Comparison of ENCODE assay signal across 10 cellular contexts in genomic region chr18:44759925-44760342, GRCh38.
A peak's percentile ranks its signal among the peaks of the same experiment; 100 is the strongest.
DNase-seq lines count a peak whose midpoint lies in the region; ATAC-seq, FAIRE-seq and TF ChIP-seq lines count a peak whose summit lies in the region.
"Had no signal": no experiment of that assay in that cellular context is flagged by ENCODE, and none has a peak within 500 bp of the region (broad histone marks: within the 10 kb centered on the region; RNA-seq: fewer than 3 reads in every experiment).

No MANE protein-coding gene starts in this region.

- peaks cover 6% of the 10 kb centered on the region for H3K27me3 Mint-ChIP-seq in activated naive CD8-positive, alpha-beta T cell treated with anti-CD3 and anti-CD28 coated beads, Interleukin-2, amount 50 U/mL, for 24 hours

- H3K9me3 Mint-ChIP-seq in activated naive CD8-positive, alpha-beta T cell treated with anti-CD3 and anti-CD28 coated beads, Interleukin-2, amount 50 U/mL, for 24 hours = no peaks in the 10 kb centered on the region

- no peak for TF ChIP-seq EP300 in SK-N-SH (IDR thresholded peaks at IDR 0.05; ENCODE audit: borderline replicate concordance in 1 of 2, low read depth in 1 of 2, low read length in 1 of 2)

- H3K27ac ChIP-seq in SK-N-SH (ENCODE audit: low read depth in 2 of 2, low read length in 1 of 2) = no peak overlapping the region
- H3K27ac ChIP-seq: testis had no signal

- peaks cover 47% of the 10 kb centered on the region for H3K4me1 Mint-ChIP-seq in activated naive CD8-positive, alpha-beta T cell treated with anti-CD3 and anti-CD28 coated beads, Interleukin-2, amount 50 U/mL, for 24 hours

- DNase-seq in CD1c-positive myeloid dendritic cell (ENCODE audit: extremely low spot score) = peak; percentile 51
- DNase-seq in activated naive CD8-positive, alpha-beta T cell treated with anti-CD3 and anti-CD28 coated beads, Interleukin-2, amount 50 U/mL, for 24 hours = no peak
- no peak for DNase-seq in NCI-H510A treated with DMSO at 0.1 percent for 48 hours (lab: John Stamatoyannopoulos, UW)
- DNase-seq in SK-N-SH = no peak
- DNase-seq in RCC 7860 (ENCODE audit: low spot score) = no peak
- no peak for DNase-seq in NCI-H526 treated with DMSO at 0.1 percent for 48 hours (lab: John Stamatoyannopoulos, UW)
- DNase-seq: testis had no signal

- TF ChIP-seq CTCF in SK-N-SH (IDR thresholded peaks at IDR 0.05) = no peak

- peaks cover 6% of the 10 kb centered on the region for H3K36me3 Mint-ChIP-seq in activated naive CD8-positive, alpha-beta T cell treated with anti-CD3 and anti-CD28 coated beads, Interleukin-2, amount 50 U/mL, for 24 hours (ENCODE audit: low read depth)

- H3K4me3 ChIP-seq in SK-N-SH (ENCODE audit: low read depth in 2 of 2, low read length in 1 of 2) = no peak overlapping the region
- H3K4me3 ChIP-seq: lung, testis had no signal

- no peak overlapping the region for H2AFZ ChIP-seq in SK-N-SH (ENCODE audit: low read depth)

- CTCF ChIA-PET in SK-N-SH (lab: Yijun Ruan, JAX) = interaction anchor here (0.7 to 1.0 kb wide), 2 partner anchors 12 to 16 kb away, joined by 3 read pairs; no protein-coding TSS in a partner anchor

- no peak for FAIRE-seq in RCC 7860 (lab: Jason Lieb, UNC)

- TF ChIP-seq RAD21 in SK-N-SH (IDR thresholded peaks at IDR 0.05; ENCODE audit: low read length) = no peak

- POLR2A ChIA-PET in SK-N-SH (lab: Yijun Ruan, JAX) = no interaction called here

- no peaks in the 10 kb centered on the region for H3K9me3 ChIP-seq in SK-N-SH
- H3K9me3 ChIP-seq: testis had no signal

- no peaks in the 10 kb centered on the region for H3K79me2 ChIP-seq in SK-N-SH (ENCODE audit: insufficient read depth)

- H3K9me2 ChIP-seq in SK-N-SH = no peaks in the 10 kb centered on the region

- H3K9ac ChIP-seq in SK-N-SH = no peak overlapping the region

- peak overlapping the region; percentile 91 for H3K27ac Mint-ChIP-seq in activated naive CD8-positive, alpha-beta T cell treated with anti-CD3 and anti-CD28 coated beads, Interleukin-2, amount 50 U/mL, for 24 hours

- no peaks in the 10 kb centered on the region for H4K20me1 ChIP-seq in SK-N-SH (ENCODE audit: insufficient read depth)

- peak overlapping the region; percentile 68 for H3K4me3 Mint-ChIP-seq in activated naive CD8-positive, alpha-beta T cell treated with anti-CD3 and anti-CD28 coated beads, Interleukin-2, amount 50 U/mL, for 24 hours

- no peaks in the 10 kb centered on the region for H3K27me3 ChIP-seq in SK-N-SH (ENCODE audit: insufficient read depth)
- H3K27me3 ChIP-seq: testis had no signal

- no peaks in the 10 kb centered on the region for H3F3A ChIP-seq in SK-N-SH (replicated peaks; ENCODE audit: insufficient read depth)

- 80% methylated on average over 1 of the region's 1 CpG for WGBS in SK-N-SH (ENCODE audit: low lambda C conversion rate)

- H3K4me2 ChIP-seq in SK-N-SH = no peak overlapping the region

- H3K4me1 ChIP-seq in SK-N-SH (ENCODE audit: control insufficient read depth in 1 of 2, insufficient read depth in 2 of 2, low read depth in 1 of 2, low read length in 1 of 2) = no peaks in the 10 kb centered on the region
- H3K4me1 ChIP-seq: testis had no signal

- H3K36me3 ChIP-seq in SK-N-SH (replicated peaks in 1 of 2; ENCODE audit: control insufficient read depth in 1 of 2, insufficient read depth in 2 of 2, low read length in 1 of 2) = no peaks in the 10 kb centered on the region

- ATAC-seq in GM19397 (IDR thresholded peaks at IDR 0.05; ENCODE audit: unreplicated experiment) (peak; percentile 41), HG03342 (IDR thresholded peaks at IDR 0.05; ENCODE audit: unreplicated experiment) (peak; percentile 62)
- peak; percentile 31 for ATAC-seq in activated naive CD8-positive, alpha-beta T cell treated with anti-CD3 and anti-CD28 coated beads, Interleukin-2, amount 50 U/mL, for 24 hours

TF ChIP-seq in SK-N-SH, 30 proteins besides CTCF, POLR2A, EP300 and RAD21:
- TF ChIP-seq TCF12 (IDR thresholded peaks at IDR 0.05) (no peak), REST (IDR thresholded peaks at IDR 0.05; ENCODE audit: low read depth, low read length) (no peak), USF1 (IDR thresholded peaks at IDR 0.05; ENCODE audit: borderline replicate concordance, low read depth) (no peak), GABPA (IDR thresholded peaks at IDR 0.05; ENCODE audit: low read depth) (no peak), ZBTB33 (IDR thresholded peaks at IDR 0.05; ENCODE audit: borderline replicate concordance, low read depth) (no peak), YY1 (IDR thresholded peaks at IDR 0.05; ENCODE audit: low read depth) (no peak), CHD2 (IDR thresholded peaks at IDR 0.05; ENCODE audit: low read length, partially characterized antibody) (no peak)
